8 cellular contexts compared by ENCODE assay signal in genomic region chr18:22983175-22983574, GRCh38. TPM values are rescaled to one million over a fixed set of nuclear protein-coding genes. Genes with fewer than 3 reads are reported as not detected.
A peak's percentile ranks its signal among the peaks of the same experiment; 100 is the strongest.
DNase-seq lines count a peak whose midpoint lies in the region; FAIRE-seq and TF ChIP-seq lines count a peak whose summit lies in the region.

No MANE protein-coding gene starts in this region.

- peak; percentile 11 for DNase-seq in Caki2 (ENCODE audit: low read depth)
- peak; percentile 12 for DNase-seq in HuH-7 (ENCODE audit: low spot score)
- DNase-seq in adrenal gland: no peak
- no peak for DNase-seq in kidney epithelial cell (ENCODE audit: low read depth)
- DNase-seq in anterior cingulate cortex (lab: John Stamatoyannopoulos, UW): no peak
- no peak for DNase-seq in GM12891 (ENCODE audit: insufficient read length, low spot score)
- no peak for DNase-seq in activated naive CD4-positive, alpha-beta T cell (lab: John Stamatoyannopoulos, UW)
- DNase-seq in testis: no peak

- no peak for FAIRE-seq in GM12891 (lab: Jason Lieb, UNC)

- H3K4me3 ChIP-seq in adrenal gland (no peak overlapping the region), kidney epithelial cell (ENCODE audit: low read depth, low read length) (no peak overlapping the region), testis (no peak overlapping the region)

- 12 to 25% (median 19%) methylated on average over 3 of the region's 3 CpGs for WGBS in adrenal gland, 4 donors
- WGBS in testis, 2 donors: 46 to 59% methylated on average over 3 of the region's 3 CpGs

- TF ChIP-seq CTCF in adrenal gland (IDR thresholded peaks at IDR 0.05): peak; percentile 48 to 81 (median 64)
- TF ChIP-seq CTCF in kidney epithelial cell (IDR thresholded peaks at IDR 0.05; ENCODE audit: insufficient read depth, low read length, poor library complexity, severe bottlenecking): peak; percentile 35
- peak in 1 of 3 experiments; percentile 49 for TF ChIP-seq CTCF in testis (IDR thresholded peaks at IDR 0.05)

- no peaks in the 10 kb centered on the region for H3K4me1 ChIP-seq in adrenal gland (replicated peaks in 1 of 2)
- no peaks in the 10 kb centered on the region for H3K4me1 ChIP-seq in testis

- no peaks in the 10 kb centered on the region for H3K36me3 ChIP-seq in adrenal gland (replicated peaks in 1 of 2)
- no peaks in the 10 kb centered on the region for H3K36me3 ChIP-seq in kidney epithelial cell (ENCODE audit: control insufficient read depth, insufficient read depth, low read length)
- H3K36me3 ChIP-seq in testis (ENCODE audit: low read depth, missing control alignments): no peaks in the 10 kb centered on the region

- intact Hi-C loops in adrenal gland (cut with DNase I): loop anchor here (5.0 to 10.0 kb wide), 3 partner anchors 48 to 186 kb away; partner anchors contain the start of gene RBBP8 (in 2 of the 2)
- intact Hi-C loops in testis (cut with DNase I; ENCODE audit: low total_unique reads): no loop called here

- H3K27ac ChIP-seq in adrenal gland: no peak overlapping the region
- no peak overlapping the region for H3K27ac ChIP-seq in testis

- no peak for TF ChIP-seq POLR2A in adrenal gland (IDR thresholded peaks at IDR 0.05)
- no peak for TF ChIP-seq POLR2A in GM12891 (IDR thresholded peaks at IDR 0.05; ENCODE audit: low read depth, low read length)
- no peak for TF ChIP-seq POLR2A in testis (IDR thresholded peaks at IDR 0.05)

- H3K9me3 ChIP-seq in adrenal gland (replicated peaks in 1 of 3) (no peaks in the 10 kb centered on the region), testis (no peaks in the 10 kb centered on the region)

- in situ Hi-C loops in Caki2 (cut with HindIII; ENCODE audit: low pct_unique_long_range_greater_than_20kb, low sequenced_read_pairs): no loop called here

- H3K27me3 ChIP-seq in adrenal gland (no peaks in the 10 kb centered on the region), kidney epithelial cell (ENCODE audit: control insufficient read depth, insufficient read depth, low read length) (no peaks in the 10 kb centered on the region), testis (no peaks in the 10 kb centered on the region)

TF ChIP-seq in GM12891, 5 proteins besides CTCF, POLR2A, EP300 and RAD21:
- no peak for TF ChIP-seq TAF1 (IDR thresholded peaks at IDR 0.05; ENCODE audit: low read depth, low read length)
- no peak for TF ChIP-seq POLR2AphosphoS5 (IDR thresholded peaks at IDR 0.05; ENCODE audit: low read depth, low read length)
- TF ChIP-seq POU2F2 (IDR thresholded peaks at IDR 0.05; ENCODE audit: low read depth, low read length): no peak
- no peak for TF ChIP-seq PAX5 (IDR thresholded peaks at IDR 0.05; ENCODE audit: insufficient read depth, low read length, severe bottlenecking)
- no peak for TF ChIP-seq SPI1 (IDR thresholded peaks at IDR 0.05; ENCODE audit: low read depth, low read length)

RNA-seq across cellular contexts. Expression of gene RBBP8, which starts 50.0 kb away (rescaled TPM):
- 17.0 and 19.4 TPM in 2 replicates for total RNA-seq in Caki2 (2014; rRNA removed; shearing (Covaris generic); ENCODE audit: low replicate concordance)
- total RNA-seq in adrenal gland (10 to 100 TPM in 7 of 8 donors, 1 to 10 TPM in 1; 8.0 to 27.6 (median 14.7) TPM), kidney epithelial cell (44.0 and 51.4 TPM in 2 replicates), testis (10 to 100 TPM; 45.7 to 76.4 TPM)
- polyA plus RNA-seq in adrenal gland (10 to 100 TPM; 11.6 to 34.7 (median 31.6) TPM), testis (ENCODE audit: insufficient read depth, low read depth, low replicate concordance) (24.7 TPM)
- 28.1 TPM for polyA plus RNA-seq in GM12891 (2012; ENCODE audit: low read depth, missing spikeins)

Comparison
In these comparisons a context has a peak if more than half of its experiments do, and no peak if none do; other contexts are left out.
1. DNase-seq: peak in Caki2 (single experiment) and HuH-7 (single experiment); none in adrenal gland (0 of 7), kidney epithelial cell (single experiment), anterior cingulate cortex (0 of 58), GM12891 (single experiment), activated naive CD4-positive, alpha-beta T cell (0 of 4) and testis (single experiment).